Comparison of ENCODE assay signal across 17 cellular contexts in genomic region chr21:46397211-46397905, GRCh38.
DNase-seq lines count a peak whose midpoint lies in the region; ATAC-seq and TF ChIP-seq lines count a peak whose summit lies in the region.
"Had no signal": no experiment of that assay in that cellular context is flagged by ENCODE, and none has a peak within 500 bp of the region (broad histone marks: within the 10 kb centered on the region; RNA-seq: fewer than 3 reads in every experiment).

No MANE protein-coding gene starts in this region.

- H3K79me2 ChIP-seq in osteoblast (ENCODE audit: insufficient read depth, low read length) (no peaks in the 10 kb centered on the region), MM.1S (ENCODE audit: low read length) (0 out of 2 replicates have a peak, but pooled peaks cover 3% of the 10 kb centered on the region)

- H3K9ac ChIP-seq in BLaER1 (no peak overlapping the region), MM.1S (ENCODE audit: low read length) (no peak overlapping the region)

- H3K9me2 ChIP-seq in MM.1S (replicated peaks; ENCODE audit: insufficient read depth, low read length): no peaks in the 10 kb centered on the region

- TF ChIP-seq CTCF in endothelial cell (IDR thresholded peaks at IDR 0.05; ENCODE audit: unreplicated experiment) (no peak), osteoblast (IDR thresholded peaks at IDR 0.05; ENCODE audit: extremely low read depth, low read depth, low read length) (no peak), MM.1S (IDR thresholded peaks at IDR 0.05; ENCODE audit: low read length) (no peak)

- no peak overlapping the region for H3K27ac Mint-ChIP-seq in endothelial cell (ENCODE audit: unreplicated experiment)
- H3K27ac Mint-ChIP-seq: CD8-positive, alpha-beta T cell had no signal

- H3K4me1 ChIP-seq in BLaER1 (peaks cover 29% of the 10 kb centered on the region), osteoblast (ENCODE audit: insufficient read depth, low read length) (peaks cover 20% of the 10 kb centered on the region), MM.1S (ENCODE audit: low read length) (no peaks in the 10 kb centered on the region)
- H3K4me1 ChIP-seq: A549 had no signal

- H3K27me3 Mint-ChIP-seq in endothelial cell (ENCODE audit: unreplicated experiment): no peaks in the 10 kb centered on the region

- no peak overlapping the region for H2AFZ ChIP-seq in osteoblast (ENCODE audit: low read length)
- no peak overlapping the region for H2AFZ ChIP-seq in MM.1S (ENCODE audit: low read length)

- H3K4me3 ChIP-seq in BLaER1 (no peak overlapping the region), H7 (ENCODE audit: insufficient read depth, low read depth, low read length) (no peak overlapping the region), osteoblast (ENCODE audit: insufficient read depth, low read length) (no peak overlapping the region), MM.1S (ENCODE audit: low read length) (no peak overlapping the region)
- H3K4me3 ChIP-seq: A549 had no signal

- H4K20me1 ChIP-seq in BLaER1 (no peaks in the 10 kb centered on the region), osteoblast (ENCODE audit: insufficient read depth, low read length) (peaks cover 9% of the 10 kb centered on the region), MM.1S (ENCODE audit: insufficient read depth, low read length) (no peaks in the 10 kb centered on the region)

- no peaks in the 10 kb centered on the region for H3F3A ChIP-seq in MM.1S (ENCODE audit: insufficient read depth, low read length)

- peak overlapping the region; percentile 37 for H3K4me3 Mint-ChIP-seq in endothelial cell (ENCODE audit: unreplicated experiment)
- H3K4me3 Mint-ChIP-seq: CD14-positive monocyte; CD8-positive, alpha-beta T cell had no signal

- ATAC-seq in HG03175 (IDR thresholded peaks at IDR 0.05; ENCODE audit: unreplicated experiment): no peak
- ATAC-seq: A549; CD8-positive, alpha-beta T cell had no signal

- DNase-seq in H7: peak; percentile 28
- no peak for DNase-seq in endothelial cell (ENCODE audit: low spot score)
- peak; percentile 77 for DNase-seq in osteoblast (ENCODE audit: insufficient read length, low spot score, missing footprints)
- DNase-seq in germinal center (ENCODE audit: low spot score): no peak
- no peak for DNase-seq in activated CD8-positive, alpha-beta memory T cell treated with anti-CD3 and anti-CD28 coated beads for 24 hours
- no peak for DNase-seq in MM.1S
- DNase-seq: BE2C; CD8-positive, alpha-beta T cell; COR-L47; DMS153; DND-41; GDM1; IMR-90 had no signal

- H3K36me3 ChIP-seq in BLaER1 (peaks cover 85% of the 10 kb centered on the region), H7 (replicated peaks; ENCODE audit: control insufficient read depth, insufficient read depth, low read length) (peaks cover 11% of the 10 kb centered on the region), osteoblast (ENCODE audit: insufficient read depth, low read length) (peaks cover 43% of the 10 kb centered on the region), MM.1S (replicated peaks; ENCODE audit: insufficient read depth, low read length) (peaks cover 14% of the 10 kb centered on the region)

- no peaks in the 10 kb centered on the region for H3K4me1 Mint-ChIP-seq in endothelial cell (ENCODE audit: unreplicated experiment)
- H3K4me1 Mint-ChIP-seq: CD14-positive monocyte had no signal

- H3K27ac ChIP-seq in BLaER1: 0 out of 2 replicates have a peak overlapping the region, but pooled peaks have one; percentile 13
- no peak overlapping the region for H3K27ac ChIP-seq in osteoblast (ENCODE audit: low read depth, low read length)
- H3K27ac ChIP-seq in MM.1S (ENCODE audit: low read length): no peak overlapping the region
- H3K27ac ChIP-seq: A549 had no signal

- H3K27me3 ChIP-seq in BLaER1: no peaks in the 10 kb centered on the region
- no peaks in the 10 kb centered on the region for H3K27me3 ChIP-seq in H7 (ENCODE audit: control insufficient read depth, insufficient read depth, low read length)
- no peaks in the 10 kb centered on the region for H3K27me3 ChIP-seq in osteoblast (ENCODE audit: insufficient read depth, low read length)
- no peaks in the 10 kb centered on the region for H3K27me3 ChIP-seq in MM.1S (replicated peaks; ENCODE audit: insufficient read depth, low read length)
- H3K27me3 ChIP-seq: BE2C had no signal

- no peaks in the 10 kb centered on the region for H3K9me3 Mint-ChIP-seq in endothelial cell (ENCODE audit: unreplicated experiment)
- H3K9me3 Mint-ChIP-seq: CD14-positive monocyte; CD8-positive, alpha-beta T cell had no signal

- H3K9me3 ChIP-seq in BLaER1 (no peaks in the 10 kb centered on the region), osteoblast (ENCODE audit: low read depth, low read length) (no peaks in the 10 kb centered on the region), MM.1S (replicated peaks; ENCODE audit: insufficient read depth, low read length) (no peaks in the 10 kb centered on the region)
- H3K9me3 ChIP-seq: A549, BE2C had no signal

- no peak overlapping the region for H3K4me2 ChIP-seq in BLaER1
- no peak overlapping the region for H3K4me2 ChIP-seq in osteoblast (ENCODE audit: insufficient read depth, low read length)
- no peak overlapping the region for H3K4me2 ChIP-seq in MM.1S (ENCODE audit: low read depth, low read length)
- H3K4me2 ChIP-seq: A549 had no signal

- H3K36me3 Mint-ChIP-seq in endothelial cell (ENCODE audit: low read depth, unreplicated experiment): peaks cover 36% of the 10 kb centered on the region

Comparison
In these comparisons a context has a peak if more than half of its experiments do, and no peak if none do; other contexts are left out.
1. DNase-seq: peak in H7 (single experiment) and osteoblast (single experiment); none in endothelial cell (single experiment), germinal center (single experiment), activated CD8-positive, alpha-beta memory T cell treated with anti-CD3 and anti-CD28 coated beads for 24 hours (single experiment) and MM.1S (single experiment).